Comparison of ENCODE assay signal across 15 cellular contexts in genomic region chr1:94746635-94747525, GRCh38.
DNase-seq lines count a peak whose midpoint lies in the region; ATAC-seq and TF ChIP-seq lines count a peak whose summit lies in the region.
"Had no signal": no experiment of that assay in that cellular context is flagged by ENCODE, and none has a peak within 500 bp of the region (broad histone marks: within the 10 kb centered on the region; RNA-seq: fewer than 3 reads in every experiment).

No MANE protein-coding gene starts in this region.

- peaks cover 0 to 8% of the 10 kb centered on the region in 2 donors for H3K27me3 Mint-ChIP-seq in stimulated activated naive B cell treated with anti-CD40 and anti-IgM and Interleukin-4, amounts not matched to agents 10 μg/mL and 1 μg/mL and 100 μg/mL, for 72 hours

- 66% methylated on average over 8 of the region's 8 CpGs for WGBS in hepatocyte (ENCODE audit: low lambda C conversion rate, missing lambda C conversion rate)
- WGBS in smooth muscle cell (ENCODE audit: low lambda C conversion rate) = 34% methylated on average over 8 of the region's 8 CpGs

- peaks cover 3 to 4% of the 10 kb centered on the region in 2 donors for H3K9me3 Mint-ChIP-seq in stimulated activated naive B cell treated with anti-CD40 and anti-IgM and Interleukin-4, amounts not matched to agents 10 μg/mL and 1 μg/mL and 100 μg/mL, for 72 hours

- H3K36me3 ChIP-seq in brain microvascular endothelial cell (replicated peaks) = no peaks in the 10 kb centered on the region
- no peaks in the 10 kb centered on the region for H3K36me3 ChIP-seq in hepatocyte (replicated peaks; ENCODE audit: insufficient read depth, low read depth)
- H3K36me3 ChIP-seq in smooth muscle cell (ENCODE audit: low read depth) = peaks cover 7% of the 10 kb centered on the region
- H3K36me3 ChIP-seq: prostate gland had no signal

- no peaks in the 10 kb centered on the region for H3K9me3 ChIP-seq in hepatocyte (ENCODE audit: low read depth)
- H3K9me3 ChIP-seq in smooth muscle cell (replicated peaks; ENCODE audit: low read depth) = no peaks in the 10 kb centered on the region
- H3K9me3 ChIP-seq: prostate gland had no signal

- H3K4me2 ChIP-seq in hepatocyte (no peak overlapping the region), smooth muscle cell (no peak overlapping the region)
- H3K4me2 ChIP-seq: GM23338 had no signal

- H3F3A ChIP-seq in smooth muscle cell (ENCODE audit: low read depth) = peaks cover 8% of the 10 kb centered on the region

- H2AFZ ChIP-seq in hepatocyte (no peak overlapping the region), smooth muscle cell (ENCODE audit: low read depth) (no peak overlapping the region)
- H2AFZ ChIP-seq: GM23338 had no signal

- in situ Hi-C loops in brain microvascular endothelial cell (cut with HindIII; ENCODE audit: low pct_ligation_motif_present, low sequenced_read_pairs) = no loop called here

- H3K36me3 Mint-ChIP-seq in stimulated activated naive B cell treated with anti-CD40 and anti-IgM and Interleukin-4, amounts not matched to agents 10 μg/mL and 1 μg/mL and 100 μg/mL, for 72 hours = peaks cover 0 to 4% of the 10 kb centered on the region in 2 donors

- ATAC-seq in stimulated activated naive B cell treated with anti-CD40 and anti-IgM and Interleukin-4, amounts not matched to agents 10 μg/mL and 1 μg/mL and 100 μg/mL, for 72 hours (replicated peaks) = no peak
- no peak for ATAC-seq in HG02981 (IDR thresholded peaks at IDR 0.05; ENCODE audit: unreplicated experiment)
- ATAC-seq: GM23338, SK-N-SH treated with all-trans-retinoic acid at 6 μM for 48 hours had no signal

- H4K20me1 ChIP-seq in hepatocyte (ENCODE audit: insufficient read depth, poor library complexity, severe bottlenecking) (no peaks in the 10 kb centered on the region), smooth muscle cell (ENCODE audit: low read depth) (no peaks in the 10 kb centered on the region)

- peaks cover 0 to under 1% of the 10 kb centered on the region in 2 donors for H3K4me1 Mint-ChIP-seq in stimulated activated naive B cell treated with anti-CD40 and anti-IgM and Interleukin-4, amounts not matched to agents 10 μg/mL and 1 μg/mL and 100 μg/mL, for 72 hours
- H3K4me1 Mint-ChIP-seq: GM23338 had no signal

- H3K9ac ChIP-seq in smooth muscle cell (ENCODE audit: low read depth) = no peak overlapping the region

- no peaks in the 10 kb centered on the region for H3K9me2 ChIP-seq in hepatocyte (replicated peaks; ENCODE audit: insufficient read depth)

- no peaks in the 10 kb centered on the region for H3K27me3 ChIP-seq in HL-60 (ENCODE audit: insufficient read depth, poor library complexity, severe bottlenecking)
- H3K27me3 ChIP-seq in brain microvascular endothelial cell (replicated peaks) = no peaks in the 10 kb centered on the region
- H3K27me3 ChIP-seq in hepatocyte = no peaks in the 10 kb centered on the region
- no peaks in the 10 kb centered on the region for H3K27me3 ChIP-seq in smooth muscle cell (ENCODE audit: low read depth)

- H3K27ac ChIP-seq in HL-60 (replicated peaks) = peak overlapping the region; percentile 9; the same call in 1 of the 2 replicates
- H3K27ac ChIP-seq in brain microvascular endothelial cell = no peak overlapping the region
- H3K27ac ChIP-seq in hepatocyte = peak overlapping the region; percentile 44
- peak overlapping the region; percentile 61 for H3K27ac ChIP-seq in smooth muscle cell (ENCODE audit: low read depth)
- H3K27ac ChIP-seq: prostate gland had no signal

- H3K27ac Mint-ChIP-seq in stimulated activated naive B cell treated with anti-CD40 and anti-IgM and Interleukin-4, amounts not matched to agents 10 μg/mL and 1 μg/mL and 100 μg/mL, for 72 hours = no peak overlapping the region
- H3K27ac Mint-ChIP-seq: activated naive CD4-positive, alpha-beta T cell treated with anti-CD3 and anti-CD28 coated beads for 36 hours; GM23338 had no signal

- no peak for TF ChIP-seq CTCF in HL-60 (IDR thresholded peaks at IDR 0.05; ENCODE audit: insufficient read depth, low read length)
- peak; percentile 15 for TF ChIP-seq CTCF in brain microvascular endothelial cell (IDR thresholded peaks at IDR 0.05; ENCODE audit: low read depth, low read length, missing control alignments)
- TF ChIP-seq CTCF in hepatocyte (IDR thresholded peaks at IDR 0.05; ENCODE audit: poor library complexity) = no peak
- no peak for TF ChIP-seq CTCF in smooth muscle cell (IDR thresholded peaks at IDR 0.05; ENCODE audit: borderline replicate concordance, insufficient read depth, poor library complexity, severe bottlenecking)

- H3K4me1 ChIP-seq in hepatocyte (ENCODE audit: insufficient read depth) (peaks cover 17% of the 10 kb centered on the region), smooth muscle cell (ENCODE audit: low read depth) (peaks cover 3% of the 10 kb centered on the region)

- H3K4me3 Mint-ChIP-seq in stimulated activated naive B cell treated with anti-CD40 and anti-IgM and Interleukin-4, amounts not matched to agents 10 μg/mL and 1 μg/mL and 100 μg/mL, for 72 hours = no peak overlapping the region
- H3K4me3 Mint-ChIP-seq: activated naive CD4-positive, alpha-beta T cell treated with anti-CD3 and anti-CD28 coated beads for 36 hours; GM23338 had no signal

- peaks cover 7% of the 10 kb centered on the region for H3K79me2 ChIP-seq in hepatocyte
- no peaks in the 10 kb centered on the region for H3K79me2 ChIP-seq in smooth muscle cell (ENCODE audit: low read depth)

- H3K4me3 ChIP-seq in HL-60 (replicated peaks; ENCODE audit: insufficient read depth, low read length) = no peak overlapping the region
- H3K4me3 ChIP-seq in brain microvascular endothelial cell (ENCODE audit: low read depth, low read length) = no peak overlapping the region
- H3K4me3 ChIP-seq in hepatocyte = no peak overlapping the region
- no peak overlapping the region for H3K4me3 ChIP-seq in smooth muscle cell
- H3K4me3 ChIP-seq: GM23338, prostate gland had no signal

- DNase-seq in HL-60 (ENCODE audit: low read depth in 1 of 2, low spot score in 1 of 2) = peak in 1 of 2 experiments; percentile 28
- DNase-seq in brain microvascular endothelial cell = no peak
- no peak for DNase-seq in hepatocyte (ENCODE audit: low spot score)
- no peak for DNase-seq in smooth muscle cell (lab: John Stamatoyannopoulos, UW; ENCODE audit: unreplicated experiment)
- no peak for DNase-seq in DMS114 treated with DMSO at 0.1 percent for 48 hours (lab: John Stamatoyannopoulos, UW; ENCODE audit: unreplicated experiment)
- DNase-seq in stimulated activated naive B cell treated with anti-CD40 and anti-IgM and Interleukin-4, amounts not matched to agents 10 μg/mL and 1 μg/mL and 100 μg/mL, for 72 hours = no peak
- no peak for DNase-seq in NCI-H526 (lab: John Stamatoyannopoulos, UW)
- DNase-seq: activated naive CD4-positive, alpha-beta T cell treated with anti-CD3 and anti-CD28 coated beads for 36 hours; C1 segment of cervical spinal cord; midbrain; NCI-H2081 treated with DMSO at 0.1 percent for 48 hours had no signal
